In the genomic region with DNA sequence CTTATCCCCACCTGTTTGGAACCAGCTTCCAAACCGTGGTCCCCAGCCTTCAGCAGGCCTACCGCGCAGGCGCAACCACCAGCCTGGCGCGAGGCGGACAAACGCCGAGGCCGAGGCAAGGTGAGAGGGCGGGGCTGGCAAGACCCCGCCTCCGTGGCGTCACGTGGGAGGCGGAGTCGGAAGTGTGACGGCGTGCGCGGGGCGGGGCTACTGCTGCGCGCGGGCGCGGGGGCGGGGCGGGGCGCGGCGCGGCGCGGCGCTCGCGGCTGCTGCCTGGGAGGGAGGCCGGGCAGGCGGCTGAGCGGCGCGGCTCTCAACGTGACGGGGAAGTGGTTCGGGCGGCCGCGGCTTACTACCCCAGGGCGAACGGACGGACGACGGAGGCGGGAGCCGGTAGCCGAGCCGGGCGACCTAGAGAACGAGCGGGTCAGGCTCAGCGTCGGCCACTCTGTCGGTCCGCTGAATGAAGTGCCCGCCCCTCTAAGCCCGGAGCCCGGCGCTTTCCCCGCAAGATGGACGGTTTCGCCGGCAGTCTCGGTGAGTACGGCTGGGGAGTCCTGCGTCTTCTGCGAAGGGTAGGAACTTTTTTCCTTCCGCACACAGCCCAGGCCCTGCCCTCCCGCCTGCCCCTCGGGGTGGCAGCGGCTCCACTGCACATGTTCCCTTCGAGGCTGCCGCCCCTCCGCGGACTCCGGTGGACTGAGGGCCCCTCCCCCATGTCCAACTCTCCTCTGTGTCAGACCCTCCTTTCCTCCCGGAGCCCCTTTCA, we compare ENCODE assay signal across 8 cellular contexts. TPM values are rescaled to one million over a fixed set of nuclear protein-coding genes. Genes with fewer than 3 reads are reported as not detected.
DNase-seq lines count a peak whose midpoint lies in the region; ATAC-seq and TF ChIP-seq lines count a peak whose summit lies in the region.

A gene with protein sequence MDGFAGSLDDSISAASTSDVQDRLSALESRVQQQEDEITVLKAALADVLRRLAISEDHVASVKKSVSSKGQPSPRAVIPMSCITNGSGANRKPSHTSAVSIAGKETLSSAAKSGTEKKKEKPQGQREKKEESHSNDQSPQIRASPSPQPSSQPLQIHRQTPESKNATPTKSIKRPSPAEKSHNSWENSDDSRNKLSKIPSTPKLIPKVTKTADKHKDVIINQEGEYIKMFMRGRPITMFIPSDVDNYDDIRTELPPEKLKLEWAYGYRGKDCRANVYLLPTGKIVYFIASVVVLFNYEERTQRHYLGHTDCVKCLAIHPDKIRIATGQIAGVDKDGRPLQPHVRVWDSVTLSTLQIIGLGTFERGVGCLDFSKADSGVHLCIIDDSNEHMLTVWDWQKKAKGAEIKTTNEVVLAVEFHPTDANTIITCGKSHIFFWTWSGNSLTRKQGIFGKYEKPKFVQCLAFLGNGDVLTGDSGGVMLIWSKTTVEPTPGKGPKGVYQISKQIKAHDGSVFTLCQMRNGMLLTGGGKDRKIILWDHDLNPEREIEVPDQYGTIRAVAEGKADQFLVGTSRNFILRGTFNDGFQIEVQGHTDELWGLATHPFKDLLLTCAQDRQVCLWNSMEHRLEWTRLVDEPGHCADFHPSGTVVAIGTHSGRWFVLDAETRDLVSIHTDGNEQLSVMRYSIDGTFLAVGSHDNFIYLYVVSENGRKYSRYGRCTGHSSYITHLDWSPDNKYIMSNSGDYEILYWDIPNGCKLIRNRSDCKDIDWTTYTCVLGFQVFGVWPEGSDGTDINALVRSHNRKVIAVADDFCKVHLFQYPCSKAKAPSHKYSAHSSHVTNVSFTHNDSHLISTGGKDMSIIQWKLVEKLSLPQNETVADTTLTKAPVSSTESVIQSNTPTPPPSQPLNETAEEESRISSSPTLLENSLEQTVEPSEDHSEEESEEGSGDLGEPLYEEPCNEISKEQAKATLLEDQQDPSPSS (plus strand): TSS at position 254 of the 769 bp plus-strand sequence. CDS start 259 bp downstream, at position 513.

- H3K27ac Mint-ChIP-seq in nephron progenitor cell, result no peak within 1 kb of the TSS
- peak within 1 kb of the TSS; percentile 41 to 78 for H3K27ac Mint-ChIP-seq in stimulated activated naive CD8-positive, alpha-beta T cell treated with anti-CD3 and anti-CD28 coated beads, Interleukin-15, amount 100 ng/mL, for 72 hours

- TF ChIP-seq CTCF in nephron progenitor cell (IDR thresholded peaks at IDR 0.05), result no peak

- H3K9me3 Mint-ChIP-seq in nephron progenitor cell, result no peaks in the 10 kb centered on the region
- no peaks in the 10 kb centered on the region for H3K9me3 Mint-ChIP-seq in stimulated activated naive CD8-positive, alpha-beta T cell treated with anti-CD3 and anti-CD28 coated beads, Interleukin-15, amount 100 ng/mL, for 72 hours

- peaks cover 2% of the 10 kb centered on the region for H3K4me1 Mint-ChIP-seq in nephron progenitor cell
- peaks cover 19% of the 10 kb centered on the region for H3K4me1 Mint-ChIP-seq in stimulated activated naive CD8-positive, alpha-beta T cell treated with anti-CD3 and anti-CD28 coated beads, Interleukin-15, amount 100 ng/mL, for 72 hours

- DNase-seq in ELF-1 (ENCODE audit: low read depth, low spot score) (peak; percentile 92), H4 (ENCODE audit: low spot score) (peak; percentile 66), LoVo (ENCODE audit: low spot score) (peak; percentile 94), SHP77 (lab: John Stamatoyannopoulos, UW) (peak; percentile 77 to 85), fibroblast of the conjunctiva (ENCODE audit: low read depth) (peak; percentile 84), nephron progenitor cell (peak; percentile 95)
- DNase-seq in activated effector memory CD4-positive, alpha-beta T cell treated with Interleukin-2 at 50 U/mL for 16 hours, result peak; percentile 86
- peak; percentile 94 to 96 for DNase-seq in stimulated activated naive CD8-positive, alpha-beta T cell treated with anti-CD3 and anti-CD28 coated beads, Interleukin-15, amount 100 ng/mL, for 72 hours

- peak; percentile 89 for ATAC-seq in stimulated activated naive CD8-positive, alpha-beta T cell treated with anti-CD3 and anti-CD28 coated beads, Interleukin-15, amount 100 ng/mL, for 72 hours

- H3K36me3 Mint-ChIP-seq in nephron progenitor cell (ENCODE audit: low read depth), result no peaks in the 10 kb centered on the region

- H3K4me3 Mint-ChIP-seq in nephron progenitor cell, result no peak within 1 kb of the TSS
- no peak within 1 kb of the TSS for H3K4me3 Mint-ChIP-seq in stimulated activated naive CD8-positive, alpha-beta T cell treated with anti-CD3 and anti-CD28 coated beads, Interleukin-15, amount 100 ng/mL, for 72 hours

- H3K27me3 Mint-ChIP-seq in nephron progenitor cell (ENCODE audit: low read depth, poor library complexity), result no peaks in the 10 kb centered on the region
- no peaks in the 10 kb centered on the region for H3K27me3 Mint-ChIP-seq in stimulated activated naive CD8-positive, alpha-beta T cell treated with anti-CD3 and anti-CD28 coated beads, Interleukin-15, amount 100 ng/mL, for 72 hours

RNA-seq across cellular contexts. Expression of the gene that starts here (rescaled TPM):
- total RNA-seq in H4 (2014; rRNA removed; shearing (Covaris generic)), result 25.7 and 30.6 TPM in 2 replicates

Comparison
In these comparisons a context has a peak if more than half of its experiments do, and no peak if none do; other contexts are left out.
1. Peak in every context shown above with its lines: DNase-seq and ATAC-seq.